1 cellular context compared by ENCODE assay signal in genomic region chr12:43863770-43864366, GRCh38.
TF ChIP-seq lines count a peak whose summit lies in the region.

No MANE protein-coding gene starts in this region.

TF ChIP-seq in HepG2, 621 proteins besides CTCF, POLR2A, EP300 and RAD21 (continued from another document):
- TF ChIP-seq ZNF672 (CRISPR knock-in tag; IDR thresholded peaks at IDR 0.05) (no peak), ZNF883 (CRISPR knock-in tag; IDR thresholded peaks at IDR 0.05; ENCODE audit: not compliant biosample characterization) (no peak), ZNF609 (CRISPR knock-in tag; IDR thresholded peaks at IDR 0.05; ENCODE audit: borderline replicate concordance) (no peak), U2AF2 (IDR thresholded peaks at IDR 0.05; ENCODE audit: low read depth, low read length) (no peak), EHMT2 (IDR thresholded peaks at IDR 0.05; ENCODE audit: borderline replicate concordance, low read depth, low read length) (no peak), ZNF263 (CRISPR knock-in tag; IDR thresholded peaks at IDR 0.05) (no peak)
- TF ChIP-seq, protein P1, sequence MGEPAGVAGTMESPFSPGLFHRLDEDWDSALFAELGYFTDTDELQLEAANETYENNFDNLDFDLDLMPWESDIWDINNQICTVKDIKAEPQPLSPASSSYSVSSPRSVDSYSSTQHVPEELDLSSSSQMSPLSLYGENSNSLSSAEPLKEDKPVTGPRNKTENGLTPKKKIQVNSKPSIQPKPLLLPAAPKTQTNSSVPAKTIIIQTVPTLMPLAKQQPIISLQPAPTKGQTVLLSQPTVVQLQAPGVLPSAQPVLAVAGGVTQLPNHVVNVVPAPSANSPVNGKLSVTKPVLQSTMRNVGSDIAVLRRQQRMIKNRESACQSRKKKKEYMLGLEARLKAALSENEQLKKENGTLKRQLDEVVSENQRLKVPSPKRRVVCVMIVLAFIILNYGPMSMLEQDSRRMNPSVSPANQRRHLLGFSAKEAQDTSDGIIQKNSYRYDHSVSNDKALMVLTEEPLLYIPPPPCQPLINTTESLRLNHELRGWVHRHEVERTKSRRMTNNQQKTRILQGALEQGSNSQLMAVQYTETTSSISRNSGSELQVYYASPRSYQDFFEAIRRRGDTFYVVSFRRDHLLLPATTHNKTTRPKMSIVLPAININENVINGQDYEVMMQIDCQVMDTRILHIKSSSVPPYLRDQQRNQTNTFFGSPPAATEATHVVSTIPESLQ (CRISPR knock-in tag; conservative IDR thresholded peaks at IDR 0.05): no peak
TF ChIP-seq in HepG2: peak in this region for 0.
